7 cellular contexts compared by ENCODE assay signal in the genomic region with DNA sequence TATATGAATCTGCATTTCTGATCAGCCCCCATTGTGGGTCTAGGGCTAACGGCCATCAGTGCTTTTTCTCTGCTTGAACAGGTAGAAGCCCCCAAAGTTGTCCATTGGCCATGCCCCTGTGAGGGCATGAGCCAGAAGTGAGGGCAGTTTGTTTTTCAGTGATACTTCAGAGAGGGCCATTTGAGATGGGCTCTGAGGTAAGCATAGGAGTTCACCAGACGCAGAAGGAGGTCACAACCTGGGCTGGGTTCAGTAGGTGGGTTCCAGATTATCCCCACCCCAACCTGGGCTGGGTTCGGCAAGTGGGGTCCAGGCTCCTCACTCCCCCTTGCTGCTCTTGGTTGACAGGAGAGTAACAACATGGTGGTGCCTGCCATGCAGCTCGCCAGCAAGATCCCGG.
"Had no signal": no experiment of that assay in that cellular context is flagged by ENCODE, and none has a peak within 500 bp of the region (broad histone marks: within the 10 kb centered on the region; RNA-seq: fewer than 3 reads in every experiment).

No MANE protein-coding gene starts in this region.

- H2AFZ ChIP-seq: GM23338 had no signal

- H3K4me2 ChIP-seq: GM23338 had no signal

- DNase-seq: H9, HCEC 1CT, HFFc6, KBM-7 had no signal

- ATAC-seq: GM23338, HepG2 had no signal

- H3K4me3 ChIP-seq: GM23338 had no signal

- H3K27ac ChIP-seq: HL-60 had no signal
